Comparison of ENCODE assay signal across 10 cellular contexts in genomic region chr2:118539290-118539689, GRCh38.
DNase-seq lines count a peak whose midpoint lies in the region; ATAC-seq and TF ChIP-seq lines count a peak whose summit lies in the region.
"Had no signal": no experiment of that assay in that cellular context is flagged by ENCODE, and none has a peak within 500 bp of the region (broad histone marks: within the 10 kb centered on the region; RNA-seq: fewer than 3 reads in every experiment).

No MANE protein-coding gene starts in this region.

- H3K27me3 ChIP-seq in HAP-1 (ENCODE audit: low read depth), result no peaks in the 10 kb centered on the region

- no peaks in the 10 kb centered on the region for H3K4me1 ChIP-seq in HAP-1

- H3K27me3 Mint-ChIP-seq in WTC11 (ENCODE audit: low read depth), result peaks cover 4% of the 10 kb centered on the region; the same call in 1 of the 2 replicates

- H3K36me3 Mint-ChIP-seq in WTC11, result peaks cover 21% of the 10 kb centered on the region

- TF ChIP-seq CTCF in WTC11 (IDR thresholded peaks at IDR 0.05), result no peak

- H3K27ac Mint-ChIP-seq in WTC11, result no peak overlapping the region
- H3K27ac Mint-ChIP-seq: activated T-helper 2 cell treated with anti-CD3 and anti-CD28 coated beads, Interferon-gamma antibody, Interleukin-2, Interleukin-4, amounts not matched to agents 10 μg/mL and 5 μg/mL and 100 μg/mL, durations not matched to agents 14 hours and 24 hours and 36 hours had no signal

- CTCF ChIA-PET in WTC11 (lab: Charles Lee), result interaction anchor here (0.6 to 1.5 kb wide), 18 partner anchors 9 to 965 kb away, joined by 3 to 8 read pairs (median 3); no protein-coding TSS in a partner anchor

- peaks cover 23% of the 10 kb centered on the region for H3K9me3 Mint-ChIP-seq in WTC11
- H3K9me3 Mint-ChIP-seq: activated T-helper 2 cell treated with anti-CD3 and anti-CD28 coated beads, Interferon-gamma antibody, Interleukin-2, Interleukin-4, amounts not matched to agents 10 μg/mL and 5 μg/mL and 100 μg/mL, durations not matched to agents 14 hours and 24 hours and 36 hours had no signal

- no peak overlapping the region for H3K4me3 ChIP-seq in HAP-1

- peaks cover 8% of the 10 kb centered on the region; the same call in 1 of the 2 replicates for H3K4me1 Mint-ChIP-seq in WTC11

- POLR2A ChIA-PET in WTC11 (lab: Charles Lee), result no interaction called here

- in situ Hi-C loops in HAP-1 (cut with MboI; ENCODE audit: low sequenced_read_pairs), result no loop called here

- H3K36me3 ChIP-seq in HAP-1 (replicated peaks), result no peaks in the 10 kb centered on the region

- peak; percentile 31 for DNase-seq in COLO829 (ENCODE audit: low spot score)
- peak; percentile 5 to 37 for DNase-seq in HAP-1 (ENCODE audit: low spot score in 2 of 2)
- DNase-seq in WTC11 (ENCODE audit: low spot score), result peak; percentile 56
- peak; percentile 14 for DNase-seq in left kidney (ENCODE audit: low read depth, low spot score)
- no peak for DNase-seq in NCI-H2227 treated with DMSO at 0.1 percent for 48 hours (lab: John Stamatoyannopoulos, UW)
- DNase-seq in GM19238 (ENCODE audit: insufficient read length, low spot score), result no peak
- DNase-seq in cerebellar nuclear complex (lab: John Stamatoyannopoulos, UW), result no peak
- DNase-seq: NCI-H1105 had no signal

- no peak overlapping the region for H3K4me3 Mint-ChIP-seq in WTC11

- ATAC-seq in WTC11, result peak; percentile 94
- no peak for ATAC-seq in HG02852 (IDR thresholded peaks at IDR 0.05; ENCODE audit: unreplicated experiment)

- H3K9me3 ChIP-seq in HAP-1, result no peaks in the 10 kb centered on the region

TF ChIP-seq in WTC11, 78 proteins besides CTCF, POLR2A, EP300 and RAD21:
- no peak for TF ChIP-seq FOXK1 (CRISPR knock-in tag; IDR thresholded peaks at IDR 0.05)
- no peak for TF ChIP-seq SP1 (CRISPR knock-in tag; conservative IDR thresholded peaks at IDR 0.05)
- TF ChIP-seq ZNF138 (CRISPR knock-in tag; conservative IDR thresholded peaks at IDR 0.05), result no peak
- no peak for TF ChIP-seq ATF3 (CRISPR knock-in tag; conservative IDR thresholded peaks at IDR 0.05)
- no peak for TF ChIP-seq NFATC4 (CRISPR knock-in tag; IDR thresholded peaks at IDR 0.05)
- TF ChIP-seq ZNF512 (CRISPR knock-in tag; IDR thresholded peaks at IDR 0.05; ENCODE audit: borderline replicate concordance), result no peak
- no peak for TF ChIP-seq NR2C2 (CRISPR knock-in tag; IDR thresholded peaks at IDR 0.05)
- TF ChIP-seq STAT6 (CRISPR knock-in tag; conservative IDR thresholded peaks at IDR 0.05; ENCODE audit: low read depth), result no peak
TF ChIP-seq in WTC11: peak in this region for 0.

Comparison
In these comparisons a context has a peak if more than half of its experiments do, and no peak if none do; other contexts are left out.
1. DNase-seq: peak in COLO829 (single experiment), HAP-1 (2 of 2), WTC11 (single experiment) and left kidney (single experiment); none in NCI-H2227 treated with DMSO at 0.1 percent for 48 hours (single experiment), GM19238 (single experiment) and cerebellar nuclear complex (0 of 2).